ENCODE assay signal across 8 cellular contexts in genomic region chr2:16613475-16613874, GRCh38. TPM values are rescaled to one million over a fixed set of nuclear protein-coding genes. Genes with fewer than 3 reads are reported as not detected.
DNase-seq lines count a peak whose midpoint lies in the region; ATAC-seq and TF ChIP-seq lines count a peak whose summit lies in the region.

No MANE protein-coding gene starts in this region.

- no peaks in the 10 kb centered on the region for H3K9me2 ChIP-seq in PC-9 (ENCODE audit: insufficient read depth)

- peaks cover 45 to 53% of the 10 kb centered on the region in 2 donors for H3K4me1 Mint-ChIP-seq in natural killer cell
- peaks cover 11 to 15% of the 10 kb centered on the region in 2 donors for H3K4me1 Mint-ChIP-seq in natural killer cell treated with Interleukin-12 subunit alpha and Interleukin-12 subunit beta and Interleukin-15 and Interleukin-18, amount 100 ng/mL, for 72 hours (ENCODE audit: low read depth in 2 of 2)

- H3K9me3 ChIP-seq in PC-9 (ENCODE audit: insufficient read depth, low read depth) (no peaks in the 10 kb centered on the region), fibroblast of lung (ENCODE audit: control insufficient read depth, insufficient read depth, low read depth, low read length) (no peaks in the 10 kb centered on the region), transverse colon (no peaks in the 10 kb centered on the region)

- no peak overlapping the region for H3K9ac ChIP-seq in fibroblast of lung (ENCODE audit: insufficient read depth, low read length)

- H4K20me1 ChIP-seq in PC-9 (ENCODE audit: insufficient read depth) (no peaks in the 10 kb centered on the region), fibroblast of lung (ENCODE audit: control insufficient read depth, extremely low read depth, insufficient read depth, low read length) (no peaks in the 10 kb centered on the region)

- BruUV-seq in PC-9 (replicated peaks; lab: Mats Ljungman, UMichigan): no TSS peak

- H3K27me3 Mint-ChIP-seq in natural killer cell (ENCODE audit: low read depth in 2 of 2): no peaks in the 10 kb centered on the region
- H3K27me3 Mint-ChIP-seq in natural killer cell treated with Interleukin-12 subunit alpha and Interleukin-12 subunit beta and Interleukin-15 and Interleukin-18, amount 100 ng/mL, for 72 hours: no peaks in the 10 kb centered on the region

- H3K27ac ChIP-seq in PC-9: no peak overlapping the region
- no peak overlapping the region for H3K27ac ChIP-seq in fibroblast of lung (ENCODE audit: insufficient read depth, low read length)
- peak overlapping the region in 2 of 4 donors; percentile 16 to 36 for H3K27ac ChIP-seq in transverse colon

- CTCF ChIA-PET in PC-9 (lab: Charles Lee): interaction anchor here (1.0 to 1.5 kb wide), 3 partner anchors 9 to 144 kb away, joined by 3 to 11 read pairs (median 4); no protein-coding TSS in a partner anchor

- intact Hi-C loops in natural killer cell (cut with micrococcal nuclease) (loop anchor here (1.0 kb wide), 1 partner anchor 144 kb away; no protein-coding TSS in a partner anchor), PC-9 (cut with micrococcal nuclease; ENCODE audit: unreplicated experiment) (loop anchor here (1.0 to 10.0 kb wide), 3 partner anchors 144 to 696 kb away; no protein-coding TSS in a partner anchor), transverse colon (cut with DNase I; ENCODE audit: low total_unique reads) (loop anchor here (2.0 kb wide), 1 partner anchor 143 kb away; no protein-coding TSS in a partner anchor), head of caudate nucleus (cut with DNase I) (loop anchor here (5.0 to 10.0 kb wide), 2 partner anchors 111 to 144 kb away; no protein-coding TSS in a partner anchor)

- POLR2A ChIA-PET in PC-9 (lab: Charles Lee; ENCODE audit: unreplicated experiment): no interaction called here

- H3K4me3 Mint-ChIP-seq in natural killer cell: no peak overlapping the region
- H3K4me3 Mint-ChIP-seq in natural killer cell treated with Interleukin-12 subunit alpha and Interleukin-12 subunit beta and Interleukin-15 and Interleukin-18, amount 100 ng/mL, for 72 hours: no peak overlapping the region

- H3K4me2 ChIP-seq in PC-9 (no peak overlapping the region), fibroblast of lung (ENCODE audit: extremely low read depth, insufficient read depth, low read length) (no peak overlapping the region)

- TF ChIP-seq EP300 in transverse colon (IDR thresholded peaks at IDR 0.05; ENCODE audit: low read depth): no peak

- DNase-seq in natural killer cell (no peak), PC-9 (peak in 1 of 2 experiments; percentile 56), fibroblast of lung (ENCODE audit: low read depth in 2 of 2) (peak; percentile 15 to 45), transverse colon (no peak), head of caudate nucleus (no peak), NCI-H2029 treated with DMSO at 0.1 percent for 48 hours (lab: John Stamatoyannopoulos, UW) (no peak)
- no peak for DNase-seq in natural killer cell treated with Interleukin-12 subunit alpha and Interleukin-12 subunit beta and Interleukin-15 and Interleukin-18, amount 100 ng/mL, for 72 hours (ENCODE audit: low spot score)
- DNase-seq in effector CD4-positive, alpha-beta T cell: no peak

- in situ Hi-C loops in transverse colon (cut with MboI; ENCODE audit: low pct_ligation_motif_present in 1 of 4, low pct_unique_long_range_greater_than_20kb in 1 of 4, low sequenced_read_pairs in 3 of 4): loop anchor here (5.0 to 25.0 kb wide), 4 partner anchors 139 to 976 kb away; no protein-coding TSS in a partner anchor

- H3K4me3 ChIP-seq in PC-9: no peak overlapping the region
- H3K4me3 ChIP-seq in fibroblast of lung (replicated peaks in 1 of 4; ENCODE audit: control extremely low read depth in 1 of 4, insufficient read depth in 1 of 4, low read depth in 3 of 4, low read length in 4 of 4): no peak overlapping the region
- H3K4me3 ChIP-seq in transverse colon: no peak overlapping the region

- H3K27me3 ChIP-seq in PC-9 (ENCODE audit: insufficient read depth, low read depth) (no peaks in the 10 kb centered on the region), fibroblast of lung (ENCODE audit: control insufficient read depth, insufficient read depth, low read length) (no peaks in the 10 kb centered on the region), transverse colon (no peaks in the 10 kb centered on the region)

- TF ChIP-seq POLR2A in transverse colon (IDR thresholded peaks at IDR 0.05): no peak

- no peaks in the 10 kb centered on the region for H3K9me3 Mint-ChIP-seq in natural killer cell
- H3K9me3 Mint-ChIP-seq in natural killer cell treated with Interleukin-12 subunit alpha and Interleukin-12 subunit beta and Interleukin-15 and Interleukin-18, amount 100 ng/mL, for 72 hours: no peaks in the 10 kb centered on the region

- no peak overlapping the region for H3K27ac Mint-ChIP-seq in natural killer cell
- no peak overlapping the region for H3K27ac Mint-ChIP-seq in natural killer cell treated with Interleukin-12 subunit alpha and Interleukin-12 subunit beta and Interleukin-15 and Interleukin-18, amount 100 ng/mL, for 72 hours

- WGBS in transverse colon (ENCODE audit: low coverage in 1 of 2), 2 donors: 35 to 47% methylated on average over 4 to 5 of the region's 5 CpGs

- H3K36me3 Mint-ChIP-seq in natural killer cell: peaks cover 8% of the 10 kb centered on the region
- no peaks in the 10 kb centered on the region for H3K36me3 Mint-ChIP-seq in natural killer cell treated with Interleukin-12 subunit alpha and Interleukin-12 subunit beta and Interleukin-15 and Interleukin-18, amount 100 ng/mL, for 72 hours

- H3K79me2 ChIP-seq in PC-9 (ENCODE audit: low read depth) (no peaks in the 10 kb centered on the region), fibroblast of lung (ENCODE audit: control insufficient read depth, insufficient read depth, low read length) (no peaks in the 10 kb centered on the region)

- ATAC-seq in natural killer cell: no peak
- ATAC-seq in natural killer cell treated with Interleukin-12 subunit alpha and Interleukin-12 subunit beta and Interleukin-15 and Interleukin-18, amount 100 ng/mL, for 72 hours: no peak

- H2AFZ ChIP-seq in PC-9 (no peak overlapping the region), fibroblast of lung (ENCODE audit: low read length) (no peak overlapping the region)

- H3K4me1 ChIP-seq in PC-9 (replicated peaks; ENCODE audit: insufficient read depth) (peaks cover 36% of the 10 kb centered on the region), fibroblast of lung (ENCODE audit: control insufficient read depth, extremely low read depth, insufficient read depth, low read length) (no peaks in the 10 kb centered on the region), transverse colon (peaks cover 0 to 29% (median 2%) of the 10 kb centered on the region in 4 donors)

- TF ChIP-seq CTCF in natural killer cell (IDR thresholded peaks at IDR 0.05) (peak; percentile 22), PC-9 (conservative IDR thresholded peaks at IDR 0.05) (peak; percentile 79), fibroblast of lung (conservative IDR thresholded peaks at IDR 0.05 in 1 of 2, IDR thresholded peaks at IDR 0.05 in 1 of 2; ENCODE audit: low read depth in 1 of 2, low read length in 2 of 2) (peak; percentile 34 to 49), transverse colon (IDR thresholded peaks at IDR 0.05) (peak; percentile 28 to 48 (median 39))

- H3K36me3 ChIP-seq in PC-9 (ENCODE audit: low read depth) (no peaks in the 10 kb centered on the region), fibroblast of lung (ENCODE audit: control insufficient read depth, insufficient read depth, low read length) (no peaks in the 10 kb centered on the region), transverse colon (no peaks in the 10 kb centered on the region)

- no peaks in the 10 kb centered on the region for H3F3A ChIP-seq in PC-9 (ENCODE audit: insufficient read depth, low read depth)

RNA-seq across cellular contexts. Expression of gene CYRIA, which starts 52.2 kb away (rescaled TPM):
- 10 to 100 TPM; 37.4 to 54.8 (median 38.5) TPM for total RNA-seq in natural killer cell
- 10 to 100 TPM in 1 of 2 donors, 1 to 10 TPM in 1; 5.1 to 13.3 TPM for total RNA-seq in natural killer cell treated with Interleukin-12 subunit alpha and Interleukin-12 subunit beta and Interleukin-15 and Interleukin-18, amount 100 ng/mL, for 72 hours
- 3.9 and 4.0 TPM in 2 replicates for total RNA-seq in PC-9 (2021)
- total RNA-seq in fibroblast of lung: 7.4 and 10.2 TPM in 2 replicates
- 3.6 and 6.3 TPM in 2 replicates for polyA plus RNA-seq in fibroblast of lung
- 3.1 and 4.1 TPM in 2 replicates for polyA plus RNA-seq in fibroblast of lung (2012)
- polyA minus RNA-seq in fibroblast of lung (ENCODE audit: low replicate concordance): 1.1 TPM in 1 of 2 replicates, not detected in the other
- 1 to 10 TPM in 3 of 4 donors, under 1 TPM in 1; 0.20 to 8.4 (median 2.6) TPM for total RNA-seq in transverse colon

Comparison
In these comparisons a context has a peak if more than half of its experiments do, and no peak if none do; other contexts are left out.
1. DNase-seq: peak in fibroblast of lung (2 of 2); none in natural killer cell (single experiment), natural killer cell treated with Interleukin-12 subunit alpha and Interleukin-12 subunit beta and Interleukin-15 and Interleukin-18, amount 100 ng/mL, for 72 hours (single experiment), transverse colon (single experiment), head of caudate nucleus (0 of 42), NCI-H2029 treated with DMSO at 0.1 percent for 48 hours (single experiment) and effector CD4-positive, alpha-beta T cell (single experiment).
2. CTCF ChIP-seq: peak in every context shown above with its lines; median percentile 79 in PC-9; 42 in fibroblast of lung; 39 in transverse colon; 22 in natural killer cell.